ENCODE assay signal across 31 cellular contexts in the genomic region with DNA sequence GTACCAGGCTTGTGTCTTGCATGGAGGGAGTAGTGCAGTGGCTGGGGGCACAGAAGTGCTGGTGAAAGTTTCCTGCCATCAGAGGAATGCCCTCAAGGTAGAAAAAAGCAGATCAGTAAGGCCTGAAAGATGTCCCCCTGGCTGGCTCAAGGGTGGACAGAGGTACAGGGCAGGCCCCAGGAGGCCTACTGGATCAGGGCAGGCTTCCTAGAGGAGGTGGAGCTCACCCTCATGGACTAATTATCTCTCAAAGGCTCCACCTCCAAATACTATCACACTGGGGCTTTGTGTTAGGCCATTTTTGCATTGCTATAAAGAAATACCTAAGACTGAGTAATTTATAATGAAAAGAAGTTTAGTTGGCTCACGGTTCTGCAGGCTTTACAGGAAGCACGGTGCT. TPM values are rescaled to one million over a fixed set of nuclear protein-coding genes. Genes with fewer than 3 reads are reported as not detected.
"Had no signal": no experiment of that assay in that cellular context is flagged by ENCODE, and none has a peak within 500 bp of the region (broad histone marks: within the 10 kb centered on the region; RNA-seq: fewer than 3 reads in every experiment).

No MANE protein-coding gene starts in this region.

- DNase-seq: activated CD4-positive, alpha-beta T cell treated with anti-CD3 and anti-CD28 coated beads, Interleukin-2, amount 10 ng/mL, durations not matched to agents 24 days and 14 days; activated CD4-positive, alpha-beta T cell treated with anti-CD3 and anti-CD28 coated beads, Interleukin-2, amount 50 U/mL, for 4 hours; activated CD8-positive, alpha-beta T cell treated with anti-CD3 and anti-CD28 coated beads for 36 hours; activated effector memory CD4-positive, alpha-beta T cell treated with anti-CD3 and anti-CD28 coated beads, Interleukin-2, amount 50 U/mL, for 16 hours; activated naive CD4-positive, alpha-beta T cell; activated naive CD4-positive, alpha-beta T cell treated with anti-CD3 and anti-CD28 coated beads, Interleukin-2, amount 50 U/mL, for 16 hours; activated naive CD8-positive, alpha-beta T cell treated with anti-CD3 and anti-CD28 coated beads for 36 hours; activated T-cell treated with anti-CD3 and anti-CD28 coated beads, Interleukin-2, amount 50 U/mL, for 1 hour; activated T-cell treated with anti-CD3 and anti-CD28 coated beads, Interleukin-2, amount 50 U/mL, for 72 hours; amniotic stem cell; aorta; brain microvascular endothelial cell; MM.1S; MV-4-11; NCI-H1092; NCI-H1417; NCI-H1694; NCI-H1930; NCI-H2081 treated with DMSO at 0.1 percent for 48 hours; NCI-H510A; NCI-H526; NCI-H748 treated with DMSO at 0.1 percent for 48 hours; NK-92 treated with Interleukin-12 subunit alpha and Interleukin-12 subunit beta, amount 100 ng/mL, for 24 hours; PC-3; Peyer's patch; RPMI8226; SHP77 treated with DMSO at 0.1 percent for 48 hours had no signal

- H3K36me3 ChIP-seq: brain microvascular endothelial cell, Peyer's patch, SJSA1 had no signal

- H3K4me2 ChIP-seq: KMS-11, SK-N-SH had no signal

- H3K9me3 ChIP-seq: Peyer's patch, SJSA1, SK-N-SH had no signal

- H3K9ac ChIP-seq: KMS-11, SK-N-SH had no signal

- H3K4me3 ChIP-seq: Peyer's patch, SJSA1 had no signal

- H3K4me1 ChIP-seq: Peyer's patch, SJSA1 had no signal

- H3K27me3 ChIP-seq: Peyer's patch had no signal

- ATAC-seq: activated CD8-positive, alpha-beta T cell treated with anti-CD3 and anti-CD28 coated beads for 36 hours; activated T-cell treated with anti-CD3 and anti-CD28 coated beads, Interleukin-2, amount 50 U/mL, for 72 hours; activated T-helper 17 cell treated with anti-CD3 and anti-CD28 coated beads, Interleukin-2, amount 50 U/mL, for 72 hours; PC-3 had no signal

- H3K27ac ChIP-seq: brain microvascular endothelial cell, KMS-11, Peyer's patch, SJSA1 had no signal

RNA-seq across cellular contexts. Expression of a gene that starts 7.8 kb away (rescaled TPM):
- total RNA-seq: activated CD4-positive, alpha-beta T cell treated with anti-CD3 and anti-CD28 coated beads, Interleukin-2, amount 10 ng/mL, durations not matched to agents 24 days and 14 days; activated CD8-positive, alpha-beta T cell treated with anti-CD3 and anti-CD28 coated beads for 36 hours; activated naive CD8-positive, alpha-beta T cell treated with anti-CD3 and anti-CD28 coated beads for 36 hours; activated T-cell treated with anti-CD3 and anti-CD28 coated beads, Interleukin-2, amount 50 U/mL, for 72 hours; activated T-helper 17 cell treated with anti-CD3 and anti-CD28 coated beads, Interleukin-2, amount 50 U/mL, for 72 hours; PC-3 had no signal
